ENCODE assay signal across 13 cellular contexts in genomic region chr6:56802570-56802969, GRCh38.
DNase-seq lines count a peak whose midpoint lies in the region; ATAC-seq and TF ChIP-seq lines count a peak whose summit lies in the region.
"Had no signal": no experiment of that assay in that cellular context is flagged by ENCODE, and none has a peak within 500 bp of the region (broad histone marks: within the 10 kb centered on the region; RNA-seq: fewer than 3 reads in every experiment).

No MANE protein-coding gene starts in this region.

- in situ Hi-C loops in GM13977 (cut with MboI; ENCODE audit: low pct_unique_long_range_greater_than_20kb, low sequenced_read_pairs, unreplicated experiment), result no loop called here

- CTCF ChIA-PET in PC-9 (lab: Charles Lee), result no interaction called here

- intact Hi-C loops in PC-9 (cut with micrococcal nuclease; ENCODE audit: unreplicated experiment), result loop anchor here (10.0 kb wide), 1 partner anchor 88 kb away; no protein-coding TSS in a partner anchor

- H3K27ac ChIP-seq in ACC112 (ENCODE audit: low read depth, low read length) (peak overlapping the region; percentile 87), PC-9 (no peak overlapping the region)
- H3K27ac ChIP-seq: BLaER1 had no signal

- TF ChIP-seq CTCF in PC-9 (conservative IDR thresholded peaks at IDR 0.05) (no peak), fibroblast of the aortic adventitia (IDR thresholded peaks at IDR 0.05; ENCODE audit: insufficient read depth, low read length) (no peak), GM13977 (IDR thresholded peaks at IDR 0.05; ENCODE audit: extremely low read depth, insufficient read depth, missing control alignments) (no peak)

- POLR2A ChIA-PET in PC-9 (lab: Charles Lee; ENCODE audit: unreplicated experiment), result interaction anchor here (0.6 kb wide), 1 partner anchor 51 kb away, joined by 10 read pairs; no protein-coding TSS in a partner anchor

- no peak overlapping the region for H2AFZ ChIP-seq in ACC112 (ENCODE audit: low read length, unreplicated experiment)
- H2AFZ ChIP-seq in PC-9, result no peak overlapping the region

- H3K79me2 ChIP-seq in ACC112 (ENCODE audit: control insufficient read depth, insufficient read depth, low read length, unreplicated experiment) (peaks cover 93% of the 10 kb centered on the region), PC-9 (ENCODE audit: low read depth) (peaks cover 73% of the 10 kb centered on the region)

- H3K4me2 ChIP-seq in PC-9, result peak overlapping the region; percentile 35
- H3K4me2 ChIP-seq: BLaER1 had no signal

- BruUV-seq in PC-9 (replicated peaks; lab: Mats Ljungman, UMichigan), result no TSS peak

- H3K4me1 ChIP-seq in ACC112 (ENCODE audit: control insufficient read depth, insufficient read depth, low read length, unreplicated experiment) (peaks cover 70% of the 10 kb centered on the region), PC-9 (replicated peaks; ENCODE audit: insufficient read depth) (peaks cover 25% of the 10 kb centered on the region)
- H3K4me1 ChIP-seq: BLaER1 had no signal

- no peaks in the 10 kb centered on the region for H3K9me2 ChIP-seq in PC-9 (ENCODE audit: insufficient read depth)

- H3K36me3 ChIP-seq in ACC112 (ENCODE audit: insufficient read depth, low read length), result no peaks in the 10 kb centered on the region
- no peaks in the 10 kb centered on the region for H3K36me3 ChIP-seq in PC-9 (ENCODE audit: low read depth)
- H3K36me3 ChIP-seq: BLaER1 had no signal

- H3K4me3 ChIP-seq in ACC112 (ENCODE audit: low read depth, low read length) (peak overlapping the region; percentile 3; the same call in 1 of the 2 replicates), PC-9 (no peak overlapping the region), fibroblast of the aortic adventitia (ENCODE audit: low read depth, low read length) (no peak overlapping the region)
- H3K4me3 ChIP-seq: BLaER1 had no signal

- ATAC-seq in esophagus mucosa, result no peak

- no peaks in the 10 kb centered on the region for H3K27me3 ChIP-seq in ACC112 (ENCODE audit: insufficient read depth, low read length)
- H3K27me3 ChIP-seq in PC-9 (ENCODE audit: insufficient read depth, low read depth), result no peaks in the 10 kb centered on the region
- H3K27me3 ChIP-seq: BLaER1 had no signal

- H4K20me1 ChIP-seq in PC-9 (ENCODE audit: insufficient read depth), result 0 out of 2 replicates have a peak, but pooled peaks cover 4% of the 10 kb centered on the region
- H4K20me1 ChIP-seq: BLaER1 had no signal

- no peaks in the 10 kb centered on the region for H3F3A ChIP-seq in PC-9 (ENCODE audit: insufficient read depth, low read depth)

- no peaks in the 10 kb centered on the region; the same call in 1 of the 2 replicates for H3K9me3 ChIP-seq in PC-9 (ENCODE audit: insufficient read depth, low read depth)
- H3K9me3 ChIP-seq: BLaER1 had no signal

- peak; percentile 28 for DNase-seq in LHCN-M2 (ENCODE audit: low read depth)
- DNase-seq in PC-9, result peak; percentile 16 to 42
- DNase-seq in fibroblast of the aortic adventitia (ENCODE audit: low read depth), result peak; percentile 55
- no peak for DNase-seq in NCI-H1048 (lab: John Stamatoyannopoulos, UW)
- DNase-seq in GM13977 (ENCODE audit: low spot score), result no peak
- DNase-seq in NK-92 treated with Interleukin-12 subunit alpha and Interleukin-12 subunit beta, amount 100 ng/mL, for 24 hours (lab: John Stamatoyannopoulos, UW), result no peak
- DNase-seq: activated CD4-positive, alpha-beta T cell treated with anti-CD3 and anti-CD28 coated beads, Interleukin-2, amount 50 U/mL, for 4 hours; hippocampal formation; NCI-H187 treated with DMSO at 0.1 percent for 48 hours; nephron progenitor cell had no signal

Comparison
In these comparisons a context has a peak if more than half of its experiments do, and no peak if none do; other contexts are left out.
1. DNase-seq: peak in LHCN-M2 (single experiment), PC-9 (2 of 2) and fibroblast of the aortic adventitia (single experiment); none in NCI-H1048 (single experiment), GM13977 (single experiment) and NK-92 treated with Interleukin-12 subunit alpha and Interleukin-12 subunit beta, amount 100 ng/mL, for 24 hours (single experiment).